In the genomic region with DNA sequence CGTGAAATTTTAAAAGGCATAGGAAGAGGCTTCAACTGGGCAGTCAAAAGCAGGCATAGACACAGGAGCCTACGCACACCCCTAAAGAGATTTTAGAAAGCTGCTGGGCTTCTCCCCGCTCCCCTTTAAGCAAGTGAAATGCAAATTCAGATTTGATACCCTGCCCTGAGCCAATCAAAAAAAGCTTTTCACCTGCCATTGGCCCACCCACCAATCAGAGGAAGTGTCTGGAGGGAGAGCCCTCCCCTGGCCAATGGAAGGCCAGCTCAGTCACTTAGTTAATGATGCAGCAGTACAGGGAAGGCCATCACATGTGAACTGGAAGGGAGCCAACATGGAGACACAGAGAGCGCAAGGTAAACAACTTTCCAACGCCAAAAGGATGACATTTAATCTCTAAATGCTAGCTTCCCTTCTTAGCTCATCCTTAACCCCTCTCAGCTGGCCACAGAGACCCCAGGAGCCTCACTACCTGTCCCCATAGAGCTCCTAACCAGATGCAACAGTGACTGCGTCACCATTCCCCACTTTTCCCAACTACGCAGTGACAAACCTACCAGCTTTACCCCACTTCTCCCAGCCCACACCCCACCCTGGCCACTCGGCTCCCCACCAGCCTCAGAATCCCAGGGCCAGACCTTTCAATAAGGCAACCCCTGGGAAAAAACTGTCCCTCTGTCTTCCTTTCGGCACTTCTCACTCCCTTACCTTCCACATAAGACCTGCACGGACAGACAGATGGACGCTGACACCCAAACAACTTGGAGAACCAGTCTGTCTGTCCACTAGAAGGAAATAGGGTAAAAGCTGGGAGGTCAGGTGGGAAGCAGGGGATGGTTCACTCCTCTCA, we compare ENCODE assay signal across 8 cellular contexts.
A peak's percentile ranks its signal among the peaks of the same experiment; 100 is the strongest.
DNase-seq lines count a peak whose midpoint lies in the region; ATAC-seq, FAIRE-seq and TF ChIP-seq lines count a peak whose summit lies in the region.

No MANE protein-coding gene starts in this region.

- no peak for FAIRE-seq in small intestine (lab: Jason Lieb, UNC)

- peak; percentile 60 for ATAC-seq in GM18505 (IDR thresholded peaks at IDR 0.05; ENCODE audit: unreplicated experiment)
- peak; percentile 58 for ATAC-seq in HG02870 (IDR thresholded peaks at IDR 0.05; ENCODE audit: unreplicated experiment)
- no peak for ATAC-seq in RWPE2 (ENCODE audit: low read depth)

- H3K4me1 ChIP-seq in RWPE2 (ENCODE audit: insufficient read depth, poor library complexity, severe bottlenecking) (peaks cover 30% of the 10 kb centered on the region), small intestine (ENCODE audit: control insufficient read depth in 2 of 2, insufficient read depth in 1 of 2, low read depth in 1 of 2, low read length in 1 of 2) (peaks cover 10 to 21% of the 10 kb centered on the region in 2 donors)

- WGBS in adipose tissue, 3 donors = 37 to 63% (median 54%) methylated on average over 11 of the region's 11 CpGs
- WGBS in small intestine, 3 donors = 19 to 66% (median 32%) methylated on average over 11 of the region's 11 CpGs

- H3K4me3 ChIP-seq in RWPE2 (ENCODE audit: severe bottlenecking) (no peak overlapping the region), small intestine (ENCODE audit: low read depth in 1 of 2, low read length in 2 of 2) (peak overlapping the region; percentile 42 to 79)

- peak; percentile 76 for TF ChIP-seq POLR2A in GM18505 (IDR thresholded peaks at IDR 0.05; ENCODE audit: borderline replicate concordance, extremely low read depth, insufficient read depth, insufficient read length)

- peak; percentile 63 for DNase-seq in 8988T
- DNase-seq in RWPE2 (ENCODE audit: low spot score) = no peak
- peak; percentile 91 to 97 for DNase-seq in hippocampal formation (lab: John Stamatoyannopoulos, UW)
- peak; percentile 97 for DNase-seq in small intestine
- DNase-seq in NCI-H1930 (lab: John Stamatoyannopoulos, UW) = no peak

- H3K27me3 ChIP-seq in RWPE2 (ENCODE audit: insufficient read depth, poor library complexity, severe bottlenecking) (no peaks in the 10 kb centered on the region), small intestine (ENCODE audit: control insufficient read depth in 2 of 2, insufficient read depth in 2 of 2, low read length in 2 of 2) (no peaks in the 10 kb centered on the region)

- H3K27ac ChIP-seq in RWPE2 (ENCODE audit: poor library complexity, severe bottlenecking) (peak overlapping the region; percentile 65), adipose tissue (ENCODE audit: low read depth, low read length) (peak overlapping the region; percentile 84), small intestine (ENCODE audit: low read depth in 1 of 2, low read length in 1 of 2) (peak overlapping the region; percentile 84 to 94)

- no peaks in the 10 kb centered on the region for H3K36me3 ChIP-seq in RWPE2 (ENCODE audit: low read depth)
- H3K36me3 ChIP-seq in small intestine (ENCODE audit: control insufficient read depth in 2 of 2, insufficient read depth in 2 of 2, low read length in 2 of 2) = peaks cover 0 to 3% of the 10 kb centered on the region in 2 donors

- H3K9me3 ChIP-seq in RWPE2 (ENCODE audit: severe bottlenecking) = no peaks in the 10 kb centered on the region
- no peaks in the 10 kb centered on the region for H3K9me3 ChIP-seq in small intestine (ENCODE audit: control insufficient read depth, low read depth)

- no peak for TF ChIP-seq CTCF in RWPE2 (IDR thresholded peaks at IDR 0.05; ENCODE audit: poor library complexity, severe bottlenecking)

Comparison
In these comparisons a context has a peak if more than half of its experiments do, and no peak if none do; other contexts are left out.
1. DNase-seq: peak in 8988T (single experiment), hippocampal formation (2 of 2) and small intestine (single experiment); none in RWPE2 (single experiment) and NCI-H1930 (0 of 2).
2. Peak in every context shown above with its lines, with median percentiles within 50 percentile points of each other: H3K27ac ChIP-seq.